ENCODE assay signal across 35 cellular contexts in the genomic region with DNA sequence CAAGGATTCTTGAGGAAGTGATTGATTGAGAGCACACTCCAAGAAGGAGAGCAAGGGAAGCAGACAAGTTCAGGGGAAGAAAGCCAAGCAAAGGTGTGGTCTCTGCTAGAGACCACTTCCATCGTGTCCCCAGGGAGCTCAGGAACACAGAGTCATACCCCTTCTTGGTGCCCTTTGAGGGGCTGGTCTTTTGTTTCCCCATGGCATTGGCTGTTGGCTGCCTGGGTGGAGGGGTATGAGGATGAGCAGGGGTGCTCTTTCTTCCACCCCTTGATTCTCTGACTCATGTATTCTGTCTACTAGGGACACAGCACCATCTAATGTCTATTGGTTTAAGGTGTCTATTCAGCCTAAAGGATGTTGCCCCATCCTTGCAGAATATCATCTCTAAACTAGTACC.
"Had no signal": no experiment of that assay in that cellular context is flagged by ENCODE, and none has a peak within 500 bp of the region (broad histone marks: within the 10 kb centered on the region; RNA-seq: fewer than 3 reads in every experiment).

No MANE protein-coding gene starts in this region.

- H3K36me3 ChIP-seq: MG63 had no signal

- DNase-seq: Karpas-422, Kasumi-1, KG1, MG63, MM.1S, MV-4-11, NCI-H1048, NCI-H1092, NCI-H1092 treated with DMSO at 0.1 percent for 48 hours, NCI-H1105, NCI-H1105 treated with DMSO at 0.1 percent for 48 hours, NCI-H1417, NCI-H1417 treated with DMSO at 0.1 percent for 48 hours, NCI-H1436, NCI-H1436 treated with DMSO at 0.1 percent for 48 hours, NCI-H146, NCI-H1694, NCI-H1694 treated with DMSO at 0.1 percent for 48 hours, NCI-H187, NCI-H187 treated with DMSO at 0.1 percent for 48 hours, NCI-H1930, NCI-H2029, NCI-H2029 treated with DMSO at 0.1 percent for 48 hours, NCI-H2081, NCI-H2081 treated with DMSO at 0.1 percent for 48 hours, NCI-H2107, NCI-H2171, NCI-H2171 treated with DMSO at 0.1 percent for 48 hours, NCI-H2227 treated with DMSO at 0.1 percent for 48 hours, NCI-H226, NCI-H345, NCI-H446, NCI-H446 treated with DMSO at 0.1 percent for 48 hours, NCI-H510A had no signal

- H3K27ac ChIP-seq: KMS-11 had no signal

- H3K4me3 ChIP-seq: MG63 had no signal
